ENCODE assay signal across 14 cellular contexts in genomic region chr9:80376180-80376579, GRCh38.
DNase-seq lines count a peak whose midpoint lies in the region; ATAC-seq and TF ChIP-seq lines count a peak whose summit lies in the region.
"Had no signal": no experiment of that assay in that cellular context is flagged by ENCODE, and none has a peak within 500 bp of the region (broad histone marks: within the 10 kb centered on the region; RNA-seq: fewer than 3 reads in every experiment).

No MANE protein-coding gene starts in this region.

- H3K4me1 ChIP-seq in neural progenitor cell (no peaks in the 10 kb centered on the region), GM23248 (ENCODE audit: insufficient read depth) (no peaks in the 10 kb centered on the region)

- H3K27ac ChIP-seq in neural progenitor cell (no peak overlapping the region), GM23248 (no peak overlapping the region)

- CTCF ChIA-PET in activated CD4-positive, alpha-beta T cell treated with anti-CD3 and anti-CD28 coated beads for 36 hours (lab: Charles Lee), result no interaction called here

- H4K20me1 ChIP-seq in neural progenitor cell (ENCODE audit: low read depth) (no peaks in the 10 kb centered on the region), GM23248 (ENCODE audit: insufficient read depth) (no peaks in the 10 kb centered on the region)

- in situ Hi-C loops in GM23248 (cut with MboI), result no loop called here

- no peaks in the 10 kb centered on the region for H3K36me3 Mint-ChIP-seq in neural progenitor cell
- H3K36me3 Mint-ChIP-seq in activated CD4-positive, alpha-beta T cell treated with anti-CD3 and anti-CD28 coated beads for 36 hours (ENCODE audit: low read depth), result no peaks in the 10 kb centered on the region
- H3K36me3 Mint-ChIP-seq: CD4-positive, alpha-beta memory T cell had no signal

- no peaks in the 10 kb centered on the region for H3F3A ChIP-seq in neural progenitor cell (ENCODE audit: low read depth)
- no peaks in the 10 kb centered on the region for H3F3A ChIP-seq in GM23248 (ENCODE audit: insufficient read depth)

- no peak for TF ChIP-seq CTCF in neural progenitor cell (IDR thresholded peaks at IDR 0.05)

- peaks cover 23% of the 10 kb centered on the region for H3K4me1 Mint-ChIP-seq in neural progenitor cell
- no peaks in the 10 kb centered on the region for H3K4me1 Mint-ChIP-seq in activated CD4-positive, alpha-beta T cell treated with anti-CD3 and anti-CD28 coated beads for 36 hours
- H3K4me1 Mint-ChIP-seq: CD4-positive, alpha-beta memory T cell had no signal

- 28 to 35% methylated on average over 3 of the region's 3 CpGs for WGBS in GM23248 (ENCODE audit: low coverage in 1 of 2, low lambda C conversion rate in 2 of 2, missing lambda C conversion rate in 2 of 2), 2 experiments

- DNase-seq in NCI-H2171 treated with DMSO at 0.1 percent for 48 hours (lab: John Stamatoyannopoulos, UW) (peak; percentile 66), kidney glomerular epithelial cell (lab: John Stamatoyannopoulos, UW) (peak; percentile 9), neural progenitor cell (ENCODE audit: low spot score) (no peak), GM23248 (no peak)
- no peak for DNase-seq in activated CD4-positive, alpha-beta T cell treated with anti-CD3 and anti-CD28 coated beads for 36 hours
- no peak for DNase-seq in activated T-cell treated with anti-CD3 and anti-CD28 coated beads, Interleukin-2, amount 50 U/mL, for 1 hour
- DNase-seq: C1 segment of cervical spinal cord; CD4-positive, alpha-beta memory T cell; DMS79; HCEC 1CT; HFFc6 had no signal

- H3K9ac ChIP-seq in neural progenitor cell (no peak overlapping the region), GM23248 (no peak overlapping the region)

- H3K79me2 ChIP-seq in neural progenitor cell (ENCODE audit: low read depth), result no peaks in the 10 kb centered on the region
- no peaks in the 10 kb centered on the region for H3K79me2 ChIP-seq in GM23248 (ENCODE audit: insufficient read depth)

- H3K27ac Mint-ChIP-seq in neural progenitor cell, result no peak overlapping the region
- no peak overlapping the region for H3K27ac Mint-ChIP-seq in activated CD4-positive, alpha-beta T cell treated with anti-CD3 and anti-CD28 coated beads for 36 hours
- H3K27ac Mint-ChIP-seq: B cell; CD4-positive, alpha-beta memory T cell; HFFc6 had no signal

- H3K36me3 ChIP-seq in neural progenitor cell, result no peaks in the 10 kb centered on the region
- no peaks in the 10 kb centered on the region for H3K36me3 ChIP-seq in GM23248 (ENCODE audit: low read depth)

- no peak overlapping the region for H3K4me2 ChIP-seq in neural progenitor cell
- no peak overlapping the region for H3K4me2 ChIP-seq in GM23248 (ENCODE audit: unreplicated experiment)

- H3K4me3 Mint-ChIP-seq in neural progenitor cell, result no peak overlapping the region
- H3K4me3 Mint-ChIP-seq in activated CD4-positive, alpha-beta T cell treated with anti-CD3 and anti-CD28 coated beads for 36 hours, result no peak overlapping the region
- H3K4me3 Mint-ChIP-seq: B cell; CD4-positive, alpha-beta memory T cell; HFFc6 had no signal

- H3K4me3 ChIP-seq in neural progenitor cell (no peak overlapping the region), GM23248 (no peak overlapping the region)
- H3K4me3 ChIP-seq: GM12878 had no signal

- no peaks in the 10 kb centered on the region for H3K9me2 ChIP-seq in GM23248 (ENCODE audit: insufficient read depth)

- H3K27me3 ChIP-seq in neural progenitor cell (no peaks in the 10 kb centered on the region), GM23248 (replicated peaks; ENCODE audit: insufficient read depth) (no peaks in the 10 kb centered on the region)

- no peak for ATAC-seq in activated CD4-positive, alpha-beta T cell treated with anti-CD3 and anti-CD28 coated beads for 36 hours
- ATAC-seq in GM19452 (IDR thresholded peaks at IDR 0.05; ENCODE audit: unreplicated experiment), result no peak
- ATAC-seq: GM12878 had no signal

- H3K9me3 ChIP-seq in neural progenitor cell (ENCODE audit: low read depth), result no peaks in the 10 kb centered on the region
- H3K9me3 ChIP-seq in GM23248 (ENCODE audit: low read depth), result no peaks in the 10 kb centered on the region

- H2AFZ ChIP-seq in neural progenitor cell (replicated peaks) (peak overlapping the region; percentile 45), GM23248 (no peak overlapping the region)

- POLR2A ChIA-PET in activated CD4-positive, alpha-beta T cell treated with anti-CD3 and anti-CD28 coated beads for 36 hours (lab: Charles Lee), result no interaction called here

- peaks cover 3% of the 10 kb centered on the region for H3K9me3 Mint-ChIP-seq in neural progenitor cell
- H3K9me3 Mint-ChIP-seq in activated CD4-positive, alpha-beta T cell treated with anti-CD3 and anti-CD28 coated beads for 36 hours (ENCODE audit: low read depth), result no peaks in the 10 kb centered on the region

- H3K27me3 Mint-ChIP-seq in neural progenitor cell (ENCODE audit: insufficient read depth, low read depth), result peaks cover 3% of the 10 kb centered on the region
- no peaks in the 10 kb centered on the region for H3K27me3 Mint-ChIP-seq in activated CD4-positive, alpha-beta T cell treated with anti-CD3 and anti-CD28 coated beads for 36 hours
- H3K27me3 Mint-ChIP-seq: B cell; CD4-positive, alpha-beta memory T cell had no signal

- intact Hi-C loops in activated CD4-positive, alpha-beta T cell treated with anti-CD3 and anti-CD28 coated beads for 36 hours (cut with DNase I, micrococcal nuclease), result no loop called here

Comparison
In these comparisons a context has a peak if more than half of its experiments do, and no peak if none do; other contexts are left out.
1. DNase-seq: peak in NCI-H2171 treated with DMSO at 0.1 percent for 48 hours (single experiment) and kidney glomerular epithelial cell (single experiment); none in neural progenitor cell (single experiment), activated CD4-positive, alpha-beta T cell treated with anti-CD3 and anti-CD28 coated beads for 36 hours (single experiment), activated T-cell treated with anti-CD3 and anti-CD28 coated beads, Interleukin-2, amount 50 U/mL, for 1 hour (single experiment) and GM23248 (single experiment).